ENCODE assay signal across 31 cellular contexts in the genomic region with DNA sequence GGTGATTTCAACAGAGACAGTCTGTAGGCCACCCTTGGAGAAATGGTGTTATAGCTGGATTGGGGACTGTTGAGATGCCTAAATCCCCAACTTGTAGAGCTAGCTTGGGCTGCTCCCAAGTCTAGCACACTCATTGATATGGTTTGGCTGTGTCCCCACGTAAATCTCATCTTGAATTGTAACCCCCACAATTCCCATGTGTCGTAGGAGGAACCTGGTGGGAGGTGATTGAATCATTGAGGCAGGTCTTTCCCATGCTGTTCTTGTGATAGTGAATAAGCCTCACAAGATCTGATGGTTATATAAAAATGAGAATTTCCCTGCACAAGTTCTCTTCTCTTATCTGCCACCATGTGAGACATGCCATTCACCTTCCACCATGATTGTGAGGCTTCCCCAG.
"Had no signal": no experiment of that assay in that cellular context is flagged by ENCODE, and none has a peak within 500 bp of the region (broad histone marks: within the 10 kb centered on the region; RNA-seq: fewer than 3 reads in every experiment).

No MANE protein-coding gene starts in this region.

- H3K36me3 ChIP-seq: MG63 had no signal

- H3K9me3 ChIP-seq: MG63 had no signal

- H3K4me3 ChIP-seq: MG63 had no signal

- H3K27me3 ChIP-seq: MG63 had no signal

- DNase-seq: Karpas-422, Kasumi-1, KG1, MG63, MM.1S, MV-4-11, NCI-H1048, NCI-H1092, NCI-H1105, NCI-H1105 treated with DMSO at 0.1 percent for 48 hours, NCI-H1417 treated with DMSO at 0.1 percent for 48 hours, NCI-H1436, NCI-H1436 treated with DMSO at 0.1 percent for 48 hours, NCI-H146, NCI-H1694, NCI-H1694 treated with DMSO at 0.1 percent for 48 hours, NCI-H187 treated with DMSO at 0.1 percent for 48 hours, NCI-H1930, NCI-H2029, NCI-H2029 treated with DMSO at 0.1 percent for 48 hours, NCI-H2081, NCI-H2081 treated with DMSO at 0.1 percent for 48 hours, NCI-H2107, NCI-H2171, NCI-H2171 treated with DMSO at 0.1 percent for 48 hours, NCI-H2227 treated with DMSO at 0.1 percent for 48 hours, NCI-H226, NCI-H446, NCI-H446 treated with DMSO at 0.1 percent for 48 hours, NCI-H510A had no signal

- H3K27ac ChIP-seq: KMS-11 had no signal
